16 cellular contexts compared by ENCODE assay signal in genomic region chr19:4596033-4596904, GRCh38. TPM values are rescaled to one million over a fixed set of nuclear protein-coding genes. Genes with fewer than 3 reads are reported as not detected.
"Had no signal": no experiment of that assay in that cellular context is flagged by ENCODE, and none has a peak within 500 bp of the region (broad histone marks: within the 10 kb centered on the region; RNA-seq: fewer than 3 reads in every experiment).

No MANE protein-coding gene starts in this region.

- H3K9me3 ChIP-seq: right atrium auricular region, thyroid gland had no signal

- H3K27ac ChIP-seq: right atrium auricular region, thyroid gland had no signal

- DNase-seq: activated CD4-positive, alpha-beta memory T cell treated with anti-CD3 and anti-CD28 coated beads for 36 hours; activated CD4-positive, alpha-beta T cell treated with anti-CD3 and anti-CD28 coated beads for 36 hours; activated effector memory CD4-positive, alpha-beta T cell treated with Interleukin-2 at 50 U/mL for 16 hours; activated naive CD4-positive, alpha-beta T cell treated with anti-CD3 and anti-CD28 coated beads, Interleukin-2, amount 50 U/mL, for 16 hours; activated T-cell treated with anti-CD3 and anti-CD28 coated beads, Interleukin-2, amount 50 U/mL, for 4 hours; hippocampal formation; kidney; left ventricle myocardium superior; mesenchymal stem cell; natural killer cell; nucleus accumbens; small intestine; thyroid gland had no signal

- H3K36me3 ChIP-seq: right atrium auricular region, thyroid gland had no signal

- ATAC-seq: activated CD4-positive, alpha-beta T cell treated with anti-CD3 and anti-CD28 coated beads for 36 hours; activated T-cell treated with anti-CD3 and anti-CD28 coated beads, Interleukin-2, amount 50 U/mL, for 4 hours; esophagus mucosa; left ventricle myocardium superior; natural killer cell had no signal

- H3K4me3 ChIP-seq: thyroid gland had no signal

RNA-seq across cellular contexts. Expression of gene SEMA6B, which starts 36.8 kb away (rescaled TPM):
- total RNA-seq: activated CD4-positive, alpha-beta T cell treated with anti-CD3 and anti-CD28 coated beads for 36 hours; T-helper 1 cell treated with Interleukin-12 subunit alpha and Interleukin-12 subunit beta and Interleukin-4 antibody, amounts not matched to agents 30 ng/mL and 1 ng/mL, for 36 hours had no signal
